ENCODE assay signal across 22 cellular contexts in the genomic region with DNA sequence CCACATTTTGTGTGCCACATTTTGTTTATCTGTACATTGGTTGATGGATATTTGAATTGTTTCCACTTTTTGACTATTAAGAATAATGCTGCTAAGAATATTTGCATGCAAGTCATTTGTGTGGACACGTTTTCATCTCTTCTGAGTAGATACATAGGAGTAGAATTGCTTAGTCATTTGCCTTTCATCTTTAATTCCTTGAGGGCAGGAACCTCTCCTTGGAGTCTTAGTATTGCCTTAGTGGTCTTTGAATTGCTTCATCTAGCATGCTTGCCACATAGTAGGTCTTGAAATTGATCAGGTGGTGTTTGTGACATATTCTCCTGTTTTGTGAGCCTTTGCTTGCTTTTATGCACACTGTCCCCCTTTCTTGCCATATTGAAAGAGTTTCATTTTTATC.
DNase-seq lines count a peak whose midpoint lies in the region; ATAC-seq and TF ChIP-seq lines count a peak whose summit lies in the region.
"Had no signal": no experiment of that assay in that cellular context is flagged by ENCODE, and none has a peak within 500 bp of the region (broad histone marks: within the 10 kb centered on the region; RNA-seq: fewer than 3 reads in every experiment).

No MANE protein-coding gene starts in this region.

- no TSS peak for BruUV-seq in PC-9 (replicated peaks; lab: Mats Ljungman, UMichigan)

- intact Hi-C loops in PC-9 (cut with micrococcal nuclease; ENCODE audit: unreplicated experiment), result no loop called here

- no peak overlapping the region for H2AFZ ChIP-seq in PC-9

- no peaks in the 10 kb centered on the region for H3K79me2 ChIP-seq in PC-9 (ENCODE audit: low read depth)

- TF ChIP-seq CTCF in HL-60 (IDR thresholded peaks at IDR 0.05; ENCODE audit: insufficient read depth, low read length) (no peak), epithelial cell of esophagus (IDR thresholded peaks at IDR 0.05; ENCODE audit: insufficient read depth, low read depth, low read length, missing control alignments) (no peak), neutrophil (IDR thresholded peaks at IDR 0.05) (no peak), PC-9 (conservative IDR thresholded peaks at IDR 0.05) (no peak)

- H3K9me3 ChIP-seq in neutrophil (no peaks in the 10 kb centered on the region), PC-9 (ENCODE audit: insufficient read depth, low read depth) (no peaks in the 10 kb centered on the region)
- H3K9me3 ChIP-seq: SJSA1 had no signal

- POLR2A ChIA-PET in PC-9 (lab: Charles Lee; ENCODE audit: unreplicated experiment), result no interaction called here

- peak overlapping the region; percentile 24 for H3K27ac ChIP-seq in HL-60 (replicated peaks)
- H3K27ac ChIP-seq in neutrophil, result peak overlapping the region; percentile 45
- H3K27ac ChIP-seq in PC-9, result no peak overlapping the region
- H3K27ac ChIP-seq: BLaER1, SJSA1 had no signal

- H3K9me2 ChIP-seq in PC-9 (ENCODE audit: insufficient read depth), result no peaks in the 10 kb centered on the region

- no peak overlapping the region for H3K4me3 ChIP-seq in HL-60 (replicated peaks; ENCODE audit: insufficient read depth, low read length)
- H3K4me3 ChIP-seq in epithelial cell of esophagus (ENCODE audit: low read length), result no peak overlapping the region
- no peak overlapping the region for H3K4me3 ChIP-seq in neutrophil (ENCODE audit: low read depth in 1 of 2, low read length in 1 of 2)
- H3K4me3 ChIP-seq in PC-9, result no peak overlapping the region
- H3K4me3 ChIP-seq: BLaER1, SJSA1 had no signal

- peaks cover 14% of the 10 kb centered on the region for H3K36me3 ChIP-seq in neutrophil
- H3K36me3 ChIP-seq in PC-9 (ENCODE audit: low read depth), result no peaks in the 10 kb centered on the region

- H3K27me3 ChIP-seq in HL-60 (ENCODE audit: insufficient read depth, poor library complexity, severe bottlenecking) (no peaks in the 10 kb centered on the region), neutrophil (no peaks in the 10 kb centered on the region), PC-9 (ENCODE audit: insufficient read depth, low read depth) (no peaks in the 10 kb centered on the region)
- H3K27me3 ChIP-seq: BLaER1, SJSA1 had no signal

- no peak overlapping the region for H3K4me2 ChIP-seq in PC-9
- H3K4me2 ChIP-seq: BLaER1 had no signal

- DNase-seq in HL-60 (ENCODE audit: low read depth in 1 of 2, low spot score in 1 of 2) (no peak), OCI-M1 (lab: John Stamatoyannopoulos, UW) (peak; percentile 33), epithelial cell of esophagus (ENCODE audit: low read depth) (peak; percentile 48), T-helper 2 cell (no peak), PC-9 (no peak)
- DNase-seq: ACHN; CD4-positive, alpha-beta T cell; COR-L47; DMS79; MM.1S; NCI-H1105 treated with DMSO at 0.1 percent for 48 hours; NCI-H2029 treated with DMSO at 0.1 percent for 48 hours; NCI-H524 treated with DMSO at 0.1 percent for 48 hours; NCI-H82; T-helper 17 cell had no signal

- no peak for ATAC-seq in activated CD4-positive, CD25-positive, alpha-beta regulatory T cell treated with anti-CD3 and anti-CD28 coated beads, Interleukin-2, amount 50 U/mL, for 24 hours
- no peak for ATAC-seq in HG03354 (IDR thresholded peaks at IDR 0.05; ENCODE audit: poor library complexity, severe bottlenecking, unreplicated experiment)
- ATAC-seq: HCT116, Right ventricle myocardium inferior, T-helper 17 cell had no signal

- peaks cover 21 to 29% of the 10 kb centered on the region in 2 experiments for H3K4me1 ChIP-seq in neutrophil (ENCODE audit: control insufficient read depth in 1 of 2, insufficient read depth in 1 of 2, low read depth in 1 of 2, low read length in 1 of 2)
- no peaks in the 10 kb centered on the region; the same call in 1 of the 2 replicates for H3K4me1 ChIP-seq in PC-9 (replicated peaks; ENCODE audit: insufficient read depth)
- H3K4me1 ChIP-seq: BLaER1 had no signal

- CTCF ChIA-PET in PC-9 (lab: Charles Lee), result no interaction called here

- peaks cover 9% of the 10 kb centered on the region for H3F3A ChIP-seq in PC-9 (ENCODE audit: insufficient read depth, low read depth)

- H4K20me1 ChIP-seq in PC-9 (ENCODE audit: insufficient read depth), result no peaks in the 10 kb centered on the region
- H4K20me1 ChIP-seq: BLaER1 had no signal

Comparison
In these comparisons a context has a peak if more than half of its experiments do, and no peak if none do; other contexts are left out.
1. DNase-seq: peak in OCI-M1 (single experiment) and epithelial cell of esophagus (single experiment); none in HL-60 (0 of 2), T-helper 2 cell (0 of 5) and PC-9 (0 of 2).